27 cellular contexts compared by ENCODE assay signal in the genomic region with DNA sequence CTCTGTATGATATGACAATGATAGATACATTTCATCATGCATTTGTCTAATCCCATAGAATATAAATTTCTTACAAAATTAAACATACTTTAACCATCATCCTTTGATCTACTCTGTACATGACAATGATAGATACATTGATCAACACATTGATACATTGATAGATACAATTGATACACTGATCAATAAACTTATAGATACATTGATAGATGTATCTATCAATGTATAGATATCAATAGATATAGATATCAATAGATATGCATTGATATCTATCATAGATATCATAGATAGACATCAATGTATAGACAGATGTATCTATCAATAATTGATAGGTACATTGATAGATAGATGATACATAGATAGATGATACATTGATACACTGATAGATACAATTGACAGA.
"Had no signal": no experiment of that assay in that cellular context is flagged by ENCODE, and none has a peak within 500 bp of the region (broad histone marks: within the 10 kb centered on the region; RNA-seq: fewer than 3 reads in every experiment).

No MANE protein-coding gene starts in this region.

- H3K36me3 ChIP-seq: adrenal gland, colonic mucosa, esophagus squamous epithelium had no signal

- H3K4me1 ChIP-seq: adrenal gland, colonic mucosa, esophagus squamous epithelium had no signal

- H3K27ac ChIP-seq: adrenal gland, body of pancreas, colonic mucosa, esophagus squamous epithelium had no signal

- DNase-seq: activated CD4-positive, alpha-beta memory T cell treated with anti-CD3 and anti-CD28 coated beads for 36 hours; activated CD4-positive, alpha-beta T cell treated with anti-CD3 and anti-CD28 coated beads for 36 hours; activated CD4-positive, alpha-beta T cell treated with anti-CD3 and anti-CD28 coated beads, Interleukin-2, amount 10 ng/mL, durations not matched to agents 24 days and 14 days; activated CD4-positive, CD25-positive, alpha-beta regulatory T cell; activated CD4-positive, CD25-positive, alpha-beta regulatory T cell treated with anti-CD3 and anti-CD28 coated beads, Interleukin-2, amount 50 U/mL, for 72 hours; activated CD8-positive, alpha-beta memory T cell treated with anti-CD3 and anti-CD28 coated beads, Interleukin-2, amount 10 ng/mL, durations not matched to agents 7 days and 5 days; activated CD8-positive, alpha-beta memory T cell treated with anti-CD3 and anti-CD28 coated beads, Interleukin-2, amount 50 U/mL, for 4 hours; activated CD8-positive, alpha-beta T cell treated with anti-CD3 and anti-CD28 coated beads, Interleukin-2, amount 10 ng/mL, durations not matched to agents 7 days and 5 days; activated effector memory CD4-positive, alpha-beta T cell treated with anti-CD3 and anti-CD28 coated beads, Interleukin-2, amount 50 U/mL, for 16 hours; activated naive CD4-positive, alpha-beta T cell treated with anti-CD3 and anti-CD28 coated beads for 36 hours; activated naive CD8-positive, alpha-beta T cell treated with anti-CD3 and anti-CD28 coated beads for 36 hours; activated naive CD8-positive, alpha-beta T cell treated with anti-CD3 and anti-CD28 coated beads, Interleukin-2, amount 50 U/mL, for 24 hours; activated T-cell treated with anti-CD3 and anti-CD28 coated beads, Interleukin-2, amount 50 U/mL, for 1 hour; activated T-cell treated with anti-CD3 and anti-CD28 coated beads, Interleukin-2, amount 50 U/mL, for 48 hours; adrenal gland; amygdala; aorta; body of pancreas; caudate nucleus; colonic mucosa; effector CD8-positive, alpha-beta T cell; esophagus squamous epithelium; foreskin melanocyte; head of caudate nucleus; T-helper 1 cell; T-helper 17 cell; T1000 had no signal

- H3K4me3 ChIP-seq: adrenal gland, body of pancreas, colonic mucosa, esophagus squamous epithelium had no signal

- ATAC-seq: activated CD4-positive, alpha-beta T cell treated with anti-CD3 and anti-CD28 coated beads for 36 hours; activated CD8-positive, alpha-beta memory T cell treated with anti-CD3 and anti-CD28 coated beads, Interleukin-2, amount 10 ng/mL, durations not matched to agents 7 days and 5 days; activated CD8-positive, alpha-beta T cell treated with anti-CD3 and anti-CD28 coated beads, Interleukin-2, amount 10 ng/mL, durations not matched to agents 7 days and 5 days; activated naive CD8-positive, alpha-beta T cell treated with anti-CD3 and anti-CD28 coated beads, Interleukin-2, amount 50 U/mL, for 24 hours; body of pancreas; T-helper 17 cell had no signal

- H3K9me3 ChIP-seq: adrenal gland, body of pancreas, colonic mucosa, esophagus squamous epithelium had no signal
